Comparison of ENCODE assay signal across 1 cellular context in the genomic region with DNA sequence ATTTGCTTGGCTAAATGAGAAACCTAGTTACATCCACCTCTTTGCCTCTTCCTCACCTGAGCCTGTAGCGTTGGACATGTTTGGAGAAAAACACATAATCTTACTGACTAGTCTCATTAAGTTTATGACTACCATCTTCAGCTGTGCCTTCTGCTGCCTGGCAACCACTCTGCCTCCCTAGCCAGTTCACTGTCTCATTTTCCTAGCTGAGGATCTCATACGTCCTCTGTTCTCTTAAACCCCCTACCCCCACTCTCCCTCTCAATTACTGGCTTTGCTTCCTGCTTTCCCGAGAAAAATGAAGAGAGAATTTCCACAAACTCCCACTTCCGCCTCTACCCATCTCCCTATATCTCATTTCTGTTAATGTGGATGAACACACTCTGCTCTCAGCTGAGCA.
TF ChIP-seq lines count a peak whose summit lies in the region.

No MANE protein-coding gene starts in this region.

TF ChIP-seq in GM23338, 12 proteins besides CTCF, POLR2A, EP300 and RAD21 (continued from another document):
- TF ChIP-seq, protein P1, sequence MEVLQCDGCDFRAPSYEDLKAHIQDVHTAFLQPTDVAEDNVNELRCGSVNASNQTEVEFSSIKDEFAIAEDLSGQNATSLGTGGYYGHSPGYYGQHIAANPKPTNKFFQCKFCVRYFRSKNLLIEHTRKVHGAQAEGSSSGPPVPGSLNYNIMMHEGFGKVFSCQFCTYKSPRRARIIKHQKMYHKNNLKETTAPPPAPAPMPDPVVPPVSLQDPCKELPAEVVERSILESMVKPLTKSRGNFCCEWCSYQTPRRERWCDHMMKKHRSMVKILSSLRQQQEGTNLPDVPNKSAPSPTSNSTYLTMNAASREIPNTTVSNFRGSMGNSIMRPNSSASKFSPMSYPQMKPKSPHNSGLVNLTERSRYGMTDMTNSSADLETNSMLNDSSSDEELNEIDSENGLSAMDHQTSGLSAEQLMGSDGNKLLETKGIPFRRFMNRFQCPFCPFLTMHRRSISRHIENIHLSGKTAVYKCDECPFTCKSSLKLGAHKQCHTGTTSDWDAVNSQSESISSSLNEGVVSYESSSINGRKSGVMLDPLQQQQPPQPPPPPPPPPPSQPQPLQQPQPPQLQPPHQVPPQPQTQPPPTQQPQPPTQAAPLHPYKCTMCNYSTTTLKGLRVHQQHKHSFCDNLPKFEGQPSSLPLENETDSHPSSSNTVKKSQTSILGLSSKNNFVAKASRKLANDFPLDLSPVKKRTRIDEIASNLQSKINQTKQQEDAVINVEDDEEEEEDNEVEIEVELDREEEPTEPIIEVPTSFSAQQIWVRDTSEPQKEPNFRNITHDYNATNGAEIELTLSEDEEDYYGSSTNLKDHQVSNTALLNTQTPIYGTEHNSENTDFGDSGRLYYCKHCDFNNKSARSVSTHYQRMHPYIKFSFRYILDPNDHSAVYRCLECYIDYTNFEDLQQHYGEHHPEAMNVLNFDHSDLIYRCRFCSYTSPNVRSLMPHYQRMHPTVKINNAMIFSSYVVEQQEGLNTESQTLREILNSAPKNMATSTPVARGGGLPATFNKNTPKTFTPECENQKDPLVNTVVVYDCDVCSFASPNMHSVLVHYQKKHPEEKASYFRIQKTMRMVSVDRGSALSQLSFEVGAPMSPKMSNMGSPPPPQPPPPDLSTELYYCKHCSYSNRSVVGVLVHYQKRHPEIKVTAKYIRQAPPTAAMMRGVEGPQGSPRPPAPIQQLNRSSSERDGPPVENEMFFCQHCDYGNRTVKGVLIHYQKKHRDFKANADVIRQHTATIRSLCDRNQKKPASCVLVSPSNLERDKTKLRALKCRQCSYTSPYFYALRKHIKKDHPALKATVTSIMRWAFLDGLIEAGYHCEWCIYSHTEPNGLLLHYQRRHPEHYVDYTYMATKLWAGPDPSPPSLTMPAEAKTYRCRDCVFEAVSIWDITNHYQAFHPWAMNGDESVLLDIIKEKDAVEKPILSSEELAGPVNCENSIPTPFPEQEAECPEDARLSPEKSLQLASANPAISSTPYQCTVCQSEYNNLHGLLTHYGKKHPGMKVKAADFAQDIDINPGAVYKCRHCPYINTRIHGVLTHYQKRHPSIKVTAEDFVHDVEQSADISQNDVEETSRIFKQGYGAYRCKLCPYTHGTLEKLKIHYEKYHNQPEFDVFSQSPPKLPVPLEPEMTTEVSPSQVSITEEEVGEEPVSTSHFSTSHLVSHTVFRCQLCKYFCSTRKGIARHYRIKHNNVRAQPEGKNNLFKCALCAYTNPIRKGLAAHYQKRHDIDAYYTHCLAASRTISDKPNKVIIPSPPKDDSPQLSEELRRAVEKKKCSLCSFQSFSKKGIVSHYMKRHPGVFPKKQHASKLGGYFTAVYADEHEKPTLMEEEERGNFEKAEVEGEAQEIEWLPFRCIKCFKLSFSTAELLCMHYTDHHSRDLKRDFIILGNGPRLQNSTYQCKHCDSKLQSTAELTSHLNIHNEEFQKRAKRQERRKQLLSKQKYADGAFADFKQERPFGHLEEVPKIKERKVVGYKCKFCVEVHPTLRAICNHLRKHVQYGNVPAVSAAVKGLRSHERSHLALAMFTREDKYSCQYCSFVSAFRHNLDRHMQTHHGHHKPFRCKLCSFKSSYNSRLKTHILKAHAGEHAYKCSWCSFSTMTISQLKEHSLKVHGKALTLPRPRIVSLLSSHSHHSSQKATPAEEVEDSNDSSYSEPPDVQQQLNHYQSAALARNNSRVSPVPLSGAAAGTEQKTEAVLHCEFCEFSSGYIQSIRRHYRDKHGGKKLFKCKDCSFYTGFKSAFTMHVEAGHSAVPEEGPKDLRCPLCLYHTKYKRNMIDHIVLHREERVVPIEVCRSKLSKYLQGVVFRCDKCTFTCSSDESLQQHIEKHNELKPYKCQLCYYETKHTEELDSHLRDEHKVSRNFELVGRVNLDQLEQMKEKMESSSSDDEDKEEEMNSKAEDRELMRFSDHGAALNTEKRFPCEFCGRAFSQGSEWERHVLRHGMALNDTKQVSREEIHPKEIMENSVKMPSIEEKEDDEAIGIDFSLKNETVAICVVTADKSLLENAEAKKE (CRISPR knock-in tag; IDR thresholded peaks at IDR 0.05): no peak
- TF ChIP-seq NANOG (IDR thresholded peaks at IDR 0.05; ENCODE audit: borderline replicate concordance) (no peak), EZH2phosphoT487 (IDR thresholded peaks at IDR 0.05; ENCODE audit: unreplicated experiment) (no peak), ZNF331 (CRISPR knock-in tag; IDR thresholded peaks at IDR 0.05; ENCODE audit: low read depth) (no peak)
TF ChIP-seq in GM23338: peak in this region for 0.
